Comparison of ENCODE assay signal across 13 cellular contexts in the genomic region with DNA sequence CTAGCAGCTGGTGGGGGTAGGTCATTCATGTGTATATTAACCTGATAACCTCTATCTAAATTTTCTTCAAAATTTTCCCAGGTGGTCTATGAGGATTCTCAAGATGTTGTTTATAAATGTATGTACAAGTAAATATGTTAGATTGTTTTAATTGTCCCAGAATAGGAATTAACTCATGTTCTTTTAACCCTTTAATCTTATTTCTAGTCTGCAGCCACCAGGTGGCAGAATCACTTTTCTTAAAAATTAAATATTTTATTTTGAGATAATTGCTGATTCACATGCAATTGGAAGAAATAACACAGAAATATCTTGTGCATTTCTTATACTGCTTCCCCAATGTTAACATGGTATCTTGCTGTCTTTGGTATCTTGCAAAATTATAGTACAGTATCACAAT.
DNase-seq lines count a peak whose midpoint lies in the region; ATAC-seq and TF ChIP-seq lines count a peak whose summit lies in the region.
"Had no signal": no experiment of that assay in that cellular context is flagged by ENCODE, and none has a peak within 500 bp of the region (broad histone marks: within the 10 kb centered on the region; RNA-seq: fewer than 3 reads in every experiment).

No MANE protein-coding gene starts in this region.

- no peak for DNase-seq in DND-41
- no peak for DNase-seq in HFF-Myc (ENCODE audit: extremely low read depth, low read depth)
- DNase-seq in adipocyte (ENCODE audit: low read depth), result peak; percentile 26
- no peak for DNase-seq in mesothelial cell of epicardium (ENCODE audit: low spot score in 2 of 2, unreplicated experiment in 2 of 2)
- no peak for DNase-seq in cortex of kidney (lab: John Stamatoyannopoulos, UW)
- DNase-seq in kidney glomerular epithelial cell (lab: John Stamatoyannopoulos, UW), result no peak
- no peak for DNase-seq in GOT3 (lab: John Stamatoyannopoulos, UW)
- DNase-seq: left cardiac atrium, NCI-H2227 treated with DMSO at 0.1 percent for 48 hours, Right ventricle myocardium superior had no signal

- no peak overlapping the region for H3K9ac ChIP-seq in DND-41 (ENCODE audit: low read depth, low read length)
- no peak overlapping the region for H3K9ac ChIP-seq in adipocyte (ENCODE audit: low read length)

- H2AFZ ChIP-seq in DND-41 (ENCODE audit: low read depth, low read length), result no peak overlapping the region

- H3K9me3 Mint-ChIP-seq in mesothelial cell of epicardium, result peaks cover 16% of the 10 kb centered on the region
- H3K9me3 Mint-ChIP-seq: activated T-helper 17 cell treated with anti-CD3 and anti-CD28 coated beads, Interleukin-2, amount 50 U/mL, for 72 hours; stimulated activated naive CD8-positive, alpha-beta T cell treated with anti-CD3 and anti-CD28 coated beads, Interleukin-15, Interleukin-2, amounts not matched to agents 100 ng/mL and 50 ng/mL, for 24 hours had no signal

- H3K36me3 ChIP-seq in DND-41 (ENCODE audit: insufficient read depth, low read length) (no peaks in the 10 kb centered on the region), adipocyte (ENCODE audit: control insufficient read depth, insufficient read depth, low read length, severe bottlenecking) (no peaks in the 10 kb centered on the region)
- H3K36me3 ChIP-seq: neutrophil had no signal

- H3K27ac ChIP-seq in DND-41 (ENCODE audit: low read length), result no peak overlapping the region
- H3K27ac ChIP-seq: neutrophil had no signal

- H4K20me1 ChIP-seq in DND-41 (ENCODE audit: insufficient read depth, low read length), result no peaks in the 10 kb centered on the region

- H3K27me3 Mint-ChIP-seq in mesothelial cell of epicardium (ENCODE audit: low read depth), result no peaks in the 10 kb centered on the region

- H3K27ac Mint-ChIP-seq in mesothelial cell of epicardium, result no peak overlapping the region
- H3K27ac Mint-ChIP-seq: activated T-helper 17 cell treated with anti-CD3 and anti-CD28 coated beads, Interleukin-2, amount 50 U/mL, for 72 hours; stimulated activated naive CD8-positive, alpha-beta T cell treated with anti-CD3 and anti-CD28 coated beads, Interleukin-15, Interleukin-2, amounts not matched to agents 100 ng/mL and 50 ng/mL, for 24 hours had no signal

- no peak overlapping the region for H3K4me3 Mint-ChIP-seq in mesothelial cell of epicardium
- H3K4me3 Mint-ChIP-seq: activated T-helper 17 cell treated with anti-CD3 and anti-CD28 coated beads, Interleukin-2, amount 50 U/mL, for 72 hours; stimulated activated naive CD8-positive, alpha-beta T cell treated with anti-CD3 and anti-CD28 coated beads, Interleukin-15, Interleukin-2, amounts not matched to agents 100 ng/mL and 50 ng/mL, for 24 hours had no signal

- H3K4me1 Mint-ChIP-seq in mesothelial cell of epicardium, result no peaks in the 10 kb centered on the region
- H3K4me1 Mint-ChIP-seq: activated T-helper 17 cell treated with anti-CD3 and anti-CD28 coated beads, Interleukin-2, amount 50 U/mL, for 72 hours had no signal

- H3K4me3 ChIP-seq in DND-41 (ENCODE audit: low read depth in 1 of 2, low read length in 2 of 2), result no peak overlapping the region
- no peak overlapping the region for H3K4me3 ChIP-seq in HFF-Myc (replicated peaks; ENCODE audit: low read depth, low read length)
- no peak overlapping the region for H3K4me3 ChIP-seq in adipocyte (ENCODE audit: low read length)

- no peak overlapping the region for H3K4me2 ChIP-seq in DND-41 (ENCODE audit: insufficient read depth, low read length)

- ATAC-seq in DND-41 (ENCODE audit: insufficient read depth, low read depth), result no peak
- ATAC-seq: activated T-helper 17 cell treated with anti-CD3 and anti-CD28 coated beads, Interleukin-2, amount 50 U/mL, for 72 hours; left cardiac atrium had no signal

- no peaks in the 10 kb centered on the region for H3K4me1 ChIP-seq in DND-41 (ENCODE audit: insufficient read depth, low read length)
- H3K4me1 ChIP-seq in adipocyte (ENCODE audit: control insufficient read depth, insufficient read depth, low read length), result peaks cover 12% of the 10 kb centered on the region

- peaks cover 6% of the 10 kb centered on the region for H3K36me3 Mint-ChIP-seq in mesothelial cell of epicardium

- H3K27me3 ChIP-seq in DND-41 (ENCODE audit: insufficient read depth, low read length, poor library complexity) (no peaks in the 10 kb centered on the region), adipocyte (replicated peaks; ENCODE audit: control insufficient read depth, insufficient read depth, low read length) (no peaks in the 10 kb centered on the region)
- H3K27me3 ChIP-seq: neutrophil had no signal

- H3K79me2 ChIP-seq in DND-41 (ENCODE audit: insufficient read depth, low read length), result no peaks in the 10 kb centered on the region

- TF ChIP-seq CTCF in DND-41 (IDR thresholded peaks at IDR 0.05; ENCODE audit: borderline replicate concordance, extremely low read depth, low read length, poor library complexity, severe bottlenecking), result peak; percentile 37
- TF ChIP-seq CTCF in HFF-Myc (IDR thresholded peaks at IDR 0.05; ENCODE audit: low read depth, low read length, missing control alignments), result peak; percentile 34
- peak; percentile 74 for TF ChIP-seq CTCF in mesothelial cell of epicardium (IDR thresholded peaks at IDR 0.05; ENCODE audit: unreplicated experiment)

- H3K9me3 ChIP-seq in DND-41 (ENCODE audit: insufficient read depth, low read length, severe bottlenecking), result no peaks in the 10 kb centered on the region
- no peaks in the 10 kb centered on the region for H3K9me3 ChIP-seq in adipocyte (ENCODE audit: control insufficient read depth, low read length)
- H3K9me3 ChIP-seq: neutrophil had no signal
